ENCODE assay signal across 8 cellular contexts in the genomic region with DNA sequence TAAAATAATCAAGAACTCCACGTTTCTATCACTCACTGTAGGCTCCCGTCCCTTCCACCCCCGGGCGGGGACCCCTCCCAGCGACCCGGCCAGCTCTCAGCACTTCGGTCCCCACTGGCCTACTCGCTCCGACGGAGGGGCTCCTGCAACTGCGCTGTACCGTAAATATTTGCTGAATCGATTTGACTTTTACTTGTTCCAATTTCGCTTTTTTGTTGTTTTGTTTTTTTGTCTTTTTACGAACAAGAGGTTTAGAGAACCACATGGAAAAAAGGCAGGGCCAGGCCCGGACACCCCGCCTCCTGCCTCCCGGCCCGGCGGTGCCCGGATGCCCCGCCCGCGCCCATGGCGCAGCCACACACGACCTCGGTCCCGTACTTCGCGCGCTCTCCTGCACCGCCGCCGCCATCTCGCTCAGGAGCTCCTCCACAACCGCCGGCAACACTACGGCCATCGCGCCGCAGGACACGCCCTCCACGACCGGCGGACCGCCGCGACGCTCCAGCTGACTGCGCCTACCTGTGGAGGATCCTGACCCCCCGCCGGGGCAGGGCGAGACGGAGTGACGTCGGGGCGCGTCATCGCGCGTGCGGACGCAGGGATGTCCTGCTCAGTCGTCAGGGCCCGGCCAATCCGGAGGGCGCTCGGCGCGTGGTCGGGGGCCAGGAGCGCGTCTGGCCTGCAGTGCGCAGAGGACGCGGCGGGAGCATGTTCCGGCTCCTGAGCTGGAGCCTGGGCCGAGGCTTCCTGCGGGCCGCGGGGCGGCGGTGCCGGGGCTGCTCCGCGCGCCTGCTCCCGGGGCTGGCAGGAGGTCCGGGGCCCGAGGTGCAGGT. TPM values are rescaled to one million over a fixed set of nuclear protein-coding genes. Genes with fewer than 3 reads are reported as not detected.
A peak's percentile ranks its signal among the peaks of the same experiment; 100 is the strongest.
DNase-seq lines count a peak whose midpoint lies in the region; ATAC-seq and TF ChIP-seq lines count a peak whose summit lies in the region.

A gene with protein sequence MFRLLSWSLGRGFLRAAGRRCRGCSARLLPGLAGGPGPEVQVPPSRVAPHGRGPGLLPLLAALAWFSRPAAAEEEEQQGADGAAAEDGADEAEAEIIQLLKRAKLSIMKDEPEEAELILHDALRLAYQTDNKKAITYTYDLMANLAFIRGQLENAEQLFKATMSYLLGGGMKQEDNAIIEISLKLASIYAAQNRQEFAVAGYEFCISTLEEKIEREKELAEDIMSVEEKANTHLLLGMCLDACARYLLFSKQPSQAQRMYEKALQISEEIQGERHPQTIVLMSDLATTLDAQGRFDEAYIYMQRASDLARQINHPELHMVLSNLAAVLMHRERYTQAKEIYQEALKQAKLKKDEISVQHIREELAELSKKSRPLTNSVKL (plus strand): TSS at position 684 of the 833 bp plus-strand sequence. CDS start 25 bp downstream, at position 709.
A gene with protein sequence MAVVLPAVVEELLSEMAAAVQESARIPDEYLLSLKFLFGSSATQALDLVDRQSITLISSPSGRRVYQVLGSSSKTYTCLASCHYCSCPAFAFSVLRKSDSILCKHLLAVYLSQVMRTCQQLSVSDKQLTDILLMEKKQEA (minus strand): TSS at position 564 of the 833 bp plus-strand sequence. CDS start 110 bp downstream, at position 454.

- no peaks in the 10 kb centered on the region for H3K27me3 ChIP-seq in lung (ENCODE audit: control insufficient read depth, insufficient read depth)

- peak within 1 kb of the TSS; percentile 93 for H3K4me3 ChIP-seq in lung

- ATAC-seq in lung (ENCODE audit: insufficient read depth, low FRiP score), result peak; percentile 96

- H3K4me1 ChIP-seq in lung (ENCODE audit: control insufficient read depth in 2 of 2, insufficient read depth in 2 of 2, low read length in 2 of 2), result peaks cover 2 to 10% of the 10 kb centered on the region in 2 donors

- TF ChIP-seq CTCF in GM20000 (IDR thresholded peaks at IDR 0.05; ENCODE audit: extremely low read depth, missing control alignments), result peak; percentile 3
- TF ChIP-seq CTCF in lung (IDR thresholded peaks at IDR 0.05; ENCODE audit: control extremely low read depth, extremely low read depth), result peak; percentile 4

- peak within 1 kb of the TSS; percentile 88 to 98 for H3K27ac ChIP-seq in lung (ENCODE audit: low read depth in 1 of 2, low read length in 1 of 2)

- peaks cover 11 to 14% of the 10 kb centered on the region in 2 donors for H3K36me3 ChIP-seq in lung (ENCODE audit: control insufficient read depth in 2 of 2, insufficient read depth in 2 of 2, low read length in 2 of 2)

- DNase-seq in COLO829 (ENCODE audit: low spot score), result peak; percentile 95
- DNase-seq in GM20000 (ENCODE audit: low spot score), result peak; percentile 99
- DNase-seq in HS-5 (ENCODE audit: low read depth), result peak; percentile 76
- DNase-seq in NK-92 (lab: John Stamatoyannopoulos, UW; ENCODE audit: unreplicated experiment), result peak; percentile 9
- peak; percentile 99 for DNase-seq in activated CD8-positive, alpha-beta memory T cell treated with anti-CD3 and anti-CD28 coated beads for 24 hours
- DNase-seq in effector CD4-positive, alpha-beta T cell, result peak; percentile 90
- DNase-seq in lung (ENCODE audit: low spot score), result peak; percentile 98
- DNase-seq in stimulated activated CD4-positive, alpha-beta T cell treated with anti-CD3 and anti-CD28 coated beads, TNF-alpha, amount 100 ng/mL, for 24 hours (ENCODE audit: low read depth in 3 of 3), result peak; percentile 81 to 96 (median 92)

- 0% methylated on average over 77 to 91 of the region's 91 CpGs for WGBS in lung, 2 donors

- no peaks in the 10 kb centered on the region for H3K9me3 ChIP-seq in lung (ENCODE audit: control insufficient read depth in 2 of 2, insufficient read depth in 1 of 2, low read length in 1 of 2)

RNA-seq across cellular contexts. Expression of the first gene that starts in this region (rescaled TPM):
- 10 to 100 TPM; 51.1 to 80.1 TPM for total RNA-seq in lung
- 10 to 100 TPM; 19.1 to 19.5 TPM for polyA plus RNA-seq in lung

RNA-seq across cellular contexts. Expression of the second gene that starts in this region (rescaled TPM):
- total RNA-seq in lung, result 10 to 100 TPM; 17.9 to 20.5 TPM
- 10 to 100 TPM; 36.4 to 39.1 TPM for polyA plus RNA-seq in lung

Comparison
In these comparisons a context has a peak if more than half of its experiments do, and no peak if none do; other contexts are left out.
1. Peak in every context shown above with its lines: DNase-seq, ATAC-seq, H3K4me3 ChIP-seq and H3K27ac ChIP-seq.
2. DNase-seq: peak in every context shown above with its lines; median percentile 99 in GM20000; 99 in activated CD8-positive, alpha-beta memory T cell treated with anti-CD3 and anti-CD28 coated beads for 24 hours; 98 in lung; 95 in COLO829; 92 in stimulated activated CD4-positive, alpha-beta T cell treated with anti-CD3 and anti-CD28 coated beads, TNF-alpha, amount 100 ng/mL, for 24 hours; 90 in effector CD4-positive, alpha-beta T cell; 76 in HS-5; 9 in NK-92.